In the genomic region with DNA sequence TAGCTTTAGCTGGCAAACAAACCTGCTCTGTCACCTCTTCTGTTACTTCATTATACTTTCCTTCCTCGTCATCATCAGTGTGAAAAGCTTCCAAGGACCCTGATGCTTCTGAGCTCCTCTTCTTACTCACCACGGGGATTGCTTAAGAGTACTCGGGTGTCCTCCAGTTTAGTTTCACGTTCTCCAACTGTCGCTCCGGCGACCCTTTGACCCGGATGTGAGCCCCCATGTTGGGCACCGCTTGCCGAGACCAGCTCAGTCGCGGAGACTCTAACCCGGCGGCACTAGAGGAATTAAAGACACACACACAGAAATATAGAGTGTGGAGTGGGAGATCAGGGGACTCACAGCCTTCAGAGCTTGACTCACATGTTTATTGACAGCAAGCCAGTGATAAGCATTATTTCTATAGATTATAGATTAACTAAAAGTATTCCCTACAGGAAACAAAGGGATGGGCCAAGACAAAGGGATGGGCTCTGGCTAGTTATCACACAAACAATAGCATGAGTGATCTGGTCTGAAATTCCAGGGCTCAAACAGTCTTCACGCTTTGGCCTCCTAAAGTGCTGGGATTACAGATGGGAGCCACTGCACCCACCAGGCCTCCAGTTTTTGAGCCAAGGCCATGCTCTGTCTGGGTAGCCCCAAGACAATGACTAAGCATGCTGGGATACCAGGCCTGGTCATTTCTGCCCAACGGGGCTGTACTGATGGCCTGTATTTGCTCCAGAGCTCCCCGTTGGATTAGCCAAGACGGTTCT, we compare ENCODE assay signal across 17 cellular contexts. TPM values are rescaled to one million over a fixed set of nuclear protein-coding genes. Genes with fewer than 3 reads are reported as not detected.
A peak's percentile ranks its signal among the peaks of the same experiment; 100 is the strongest.
DNase-seq lines count a peak whose midpoint lies in the region; ATAC-seq and TF ChIP-seq lines count a peak whose summit lies in the region.
"Had no signal": no experiment of that assay in that cellular context is flagged by ENCODE, and none has a peak within 500 bp of the region (broad histone marks: within the 10 kb centered on the region; RNA-seq: fewer than 3 reads in every experiment).

No MANE protein-coding gene starts in this region.

- no peak for TF ChIP-seq CTCF in epithelial cell of esophagus (IDR thresholded peaks at IDR 0.05; ENCODE audit: insufficient read depth, low read depth, low read length, missing control alignments)
- TF ChIP-seq CTCF in progenitor cell of endocrine pancreas (IDR thresholded peaks at IDR 0.05; ENCODE audit: unreplicated experiment): no peak
- TF ChIP-seq CTCF in lower lobe of right lung (IDR thresholded peaks at IDR 0.05): no peak

- H3K4me1 Mint-ChIP-seq in activated T-cell treated with anti-CD3 and anti-CD28 coated beads, Interleukin-2, amount 50 U/mL, for 72 hours (ENCODE audit: low read depth): peaks cover 19% of the 10 kb centered on the region
- peaks cover 2% of the 10 kb centered on the region for H3K4me1 Mint-ChIP-seq in progenitor cell of endocrine pancreas (ENCODE audit: low read depth)
- peaks cover 21% of the 10 kb centered on the region for H3K4me1 Mint-ChIP-seq in activated T-helper 2 cell treated with anti-CD3 and anti-CD28 coated beads, Interferon-gamma antibody, Interleukin-2, Interleukin-4, amounts not matched to agents 10 μg/mL and 5 μg/mL and 100 μg/mL, durations not matched to agents 14 hours and 24 hours and 36 hours (ENCODE audit: low read depth)

- CTCF ChIA-PET in HEK293T (lab: Yijun Ruan, JAX): interaction anchor here (1.3 kb wide), 1 partner anchor 96 kb away, joined by 4 read pairs; no protein-coding TSS in a partner anchor

- no peak for ATAC-seq in activated T-cell treated with anti-CD3 and anti-CD28 coated beads, Interleukin-2, amount 50 U/mL, for 72 hours (replicated peaks in 1 of 2)
- no peak for ATAC-seq in lower lobe of right lung

- no peaks in the 10 kb centered on the region for H3K36me3 Mint-ChIP-seq in activated T-cell treated with anti-CD3 and anti-CD28 coated beads, Interleukin-2, amount 50 U/mL, for 72 hours (ENCODE audit: insufficient read depth in 2 of 2)
- H3K36me3 Mint-ChIP-seq in progenitor cell of endocrine pancreas (ENCODE audit: insufficient read depth): peaks cover 3% of the 10 kb centered on the region
- no peaks in the 10 kb centered on the region for H3K36me3 Mint-ChIP-seq in activated T-helper 2 cell treated with anti-CD3 and anti-CD28 coated beads, Interferon-gamma antibody, Interleukin-2, Interleukin-4, amounts not matched to agents 10 μg/mL and 5 μg/mL and 100 μg/mL, durations not matched to agents 14 hours and 24 hours and 36 hours (ENCODE audit: low read depth)

- peak overlapping the region; percentile 15 for H3K27ac Mint-ChIP-seq in activated T-cell treated with anti-CD3 and anti-CD28 coated beads, Interleukin-2, amount 50 U/mL, for 72 hours
- peak overlapping the region; percentile 43 for H3K27ac Mint-ChIP-seq in progenitor cell of endocrine pancreas
- H3K27ac Mint-ChIP-seq in activated T-helper 2 cell treated with anti-CD3 and anti-CD28 coated beads, Interferon-gamma antibody, Interleukin-2, Interleukin-4, amounts not matched to agents 10 μg/mL and 5 μg/mL and 100 μg/mL, durations not matched to agents 14 hours and 24 hours and 36 hours: no peak overlapping the region

- H3K27me3 ChIP-seq in lower lobe of right lung (ENCODE audit: low read depth): no peaks in the 10 kb centered on the region

- POLR2A ChIA-PET in HEK293T (lab: Yijun Ruan, JAX): interaction anchor here (1.8 kb wide), 1 partner anchor 30 kb away, joined by 5 read pairs; the partner anchor contains the start of gene ENO1

- no peaks in the 10 kb centered on the region for H3K9me3 ChIP-seq in lower lobe of right lung

- H3K4me1 ChIP-seq in lower lobe of right lung: peaks cover 12% of the 10 kb centered on the region

- H3K4me3 ChIP-seq in epithelial cell of esophagus (ENCODE audit: low read length): no peak overlapping the region
- no peak overlapping the region for H3K4me3 ChIP-seq in lower lobe of right lung

- H3K9me3 Mint-ChIP-seq in activated T-cell treated with anti-CD3 and anti-CD28 coated beads, Interleukin-2, amount 50 U/mL, for 72 hours: no peaks in the 10 kb centered on the region
- peaks cover 8% of the 10 kb centered on the region for H3K9me3 Mint-ChIP-seq in progenitor cell of endocrine pancreas (ENCODE audit: low read depth)
- no peaks in the 10 kb centered on the region for H3K9me3 Mint-ChIP-seq in activated T-helper 2 cell treated with anti-CD3 and anti-CD28 coated beads, Interferon-gamma antibody, Interleukin-2, Interleukin-4, amounts not matched to agents 10 μg/mL and 5 μg/mL and 100 μg/mL, durations not matched to agents 14 hours and 24 hours and 36 hours

- DNase-seq in activated T-cell treated with anti-CD3 and anti-CD28 coated beads, Interleukin-2, amount 50 U/mL, for 72 hours: no peak
- DNase-seq in activated T-cell treated with anti-CD3 and anti-CD28 coated beads, Interleukin-2, amount 50 U/mL, for 48 hours: no peak
- DNase-seq in SKM-1 (lab: John Stamatoyannopoulos, UW; ENCODE audit: unreplicated experiment) (peak; percentile 49), epithelial cell of esophagus (ENCODE audit: low read depth) (peak; percentile 50), progenitor cell of endocrine pancreas (ENCODE audit: low spot score, unreplicated experiment) (no peak), lower lobe of right lung (no peak), HEK293T (ENCODE audit: extremely low spot score) (no peak)
- DNase-seq in activated T-helper 2 cell treated with anti-CD3 and anti-CD28 coated beads, Interferon-gamma antibody, Interleukin-2, Interleukin-4, amounts not matched to agents 10 μg/mL and 5 μg/mL and 100 μg/mL, durations not matched to agents 14 hours and 24 hours and 36 hours (ENCODE audit: low spot score): no peak
- DNase-seq: activated CD4-positive, alpha-beta T cell treated with anti-CD3 and anti-CD28 coated beads for 1 hour; activated T-cell treated with anti-CD3 and anti-CD28 coated beads for 4 hours; cerebellar nuclear complex; NCI-H2029; NCI-H526; trophoblast cell had no signal

- H3K27ac ChIP-seq in lower lobe of right lung: no peak overlapping the region

- no peak overlapping the region for H3K4me3 Mint-ChIP-seq in activated T-cell treated with anti-CD3 and anti-CD28 coated beads, Interleukin-2, amount 50 U/mL, for 72 hours
- H3K4me3 Mint-ChIP-seq in progenitor cell of endocrine pancreas (ENCODE audit: low read depth): no peak overlapping the region
- H3K4me3 Mint-ChIP-seq in activated T-helper 2 cell treated with anti-CD3 and anti-CD28 coated beads, Interferon-gamma antibody, Interleukin-2, Interleukin-4, amounts not matched to agents 10 μg/mL and 5 μg/mL and 100 μg/mL, durations not matched to agents 14 hours and 24 hours and 36 hours (ENCODE audit: low read depth): no peak overlapping the region

- H3K36me3 ChIP-seq in lower lobe of right lung: no peaks in the 10 kb centered on the region

- intact Hi-C loops in lower lobe of right lung (cut with DNase I): no loop called here
- intact Hi-C loops in activated T-helper 2 cell treated with anti-CD3 and anti-CD28 coated beads, Interferon-gamma antibody, Interleukin-2, Interleukin-4, amounts not matched to agents 10 μg/mL and 5 μg/mL and 100 μg/mL, durations not matched to agents 14 hours and 24 hours and 36 hours (cut with micrococcal nuclease): no loop called here

- H3K27me3 Mint-ChIP-seq in activated T-cell treated with anti-CD3 and anti-CD28 coated beads, Interleukin-2, amount 50 U/mL, for 72 hours (ENCODE audit: low read depth): no peaks in the 10 kb centered on the region
- H3K27me3 Mint-ChIP-seq in progenitor cell of endocrine pancreas: no peaks in the 10 kb centered on the region
- H3K27me3 Mint-ChIP-seq in activated T-helper 2 cell treated with anti-CD3 and anti-CD28 coated beads, Interferon-gamma antibody, Interleukin-2, Interleukin-4, amounts not matched to agents 10 μg/mL and 5 μg/mL and 100 μg/mL, durations not matched to agents 14 hours and 24 hours and 36 hours (ENCODE audit: low read depth): no peaks in the 10 kb centered on the region

TF ChIP-seq in HEK293T, 16 proteins besides CTCF, POLR2A, EP300 and RAD21:
- TF ChIP-seq ARNT (IDR thresholded peaks at IDR 0.05) (no peak), TARDBP (IDR thresholded peaks at IDR 0.05) (no peak), BHLHE40 (IDR thresholded peaks at IDR 0.05; ENCODE audit: borderline replicate concordance) (no peak), NFRKB (IDR thresholded peaks at IDR 0.05) (no peak), L3MBTL2 (conservative IDR thresholded peaks at IDR 0.05) (no peak), FOXK2 (IDR thresholded peaks at IDR 0.05) (no peak), ELF4 (IDR thresholded peaks at IDR 0.05) (no peak), HDGF (IDR thresholded peaks at IDR 0.05; ENCODE audit: borderline replicate concordance) (no peak)
- TF ChIP-seq, protein P1, sequence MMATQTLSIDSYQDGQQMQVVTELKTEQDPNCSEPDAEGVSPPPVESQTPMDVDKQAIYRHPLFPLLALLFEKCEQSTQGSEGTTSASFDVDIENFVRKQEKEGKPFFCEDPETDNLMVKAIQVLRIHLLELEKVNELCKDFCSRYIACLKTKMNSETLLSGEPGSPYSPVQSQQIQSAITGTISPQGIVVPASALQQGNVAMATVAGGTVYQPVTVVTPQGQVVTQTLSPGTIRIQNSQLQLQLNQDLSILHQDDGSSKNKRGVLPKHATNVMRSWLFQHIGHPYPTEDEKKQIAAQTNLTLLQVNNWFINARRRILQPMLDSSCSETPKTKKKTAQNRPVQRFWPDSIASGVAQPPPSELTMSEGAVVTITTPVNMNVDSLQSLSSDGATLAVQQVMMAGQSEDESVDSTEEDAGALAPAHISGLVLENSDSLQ (IDR thresholded peaks at IDR 0.05): no peak

RNA-seq across cellular contexts. Expression of gene ENO1, which starts 30.1 kb away (rescaled TPM):
- total RNA-seq in activated T-cell treated with anti-CD3 and anti-CD28 coated beads, Interleukin-2, amount 50 U/mL, for 72 hours: 1,000 to 10,000 TPM; 1,803 to 1,841 TPM
- total RNA-seq in progenitor cell of endocrine pancreas (444 and 493 TPM in 2 replicates), lower lobe of right lung (580 TPM)
- total RNA-seq in activated T-helper 2 cell treated with anti-CD3 and anti-CD28 coated beads, Interferon-gamma antibody, Interleukin-2, Interleukin-4, amounts not matched to agents 10 μg/mL and 5 μg/mL and 100 μg/mL, durations not matched to agents 14 hours and 24 hours and 36 hours: 3,630 and 3,637 TPM in 2 replicates

RNA-seq across cellular contexts. Expression of gene CA6, which starts 37.1 kb away (rescaled TPM):
- 1 to 10 TPM; 1.6 to 2.5 TPM for total RNA-seq in activated T-cell treated with anti-CD3 and anti-CD28 coated beads, Interleukin-2, amount 50 U/mL, for 72 hours
- total RNA-seq in progenitor cell of endocrine pancreas (not detected in 2 replicates), lower lobe of right lung (not detected)
- total RNA-seq in activated T-helper 2 cell treated with anti-CD3 and anti-CD28 coated beads, Interferon-gamma antibody, Interleukin-2, Interleukin-4, amounts not matched to agents 10 μg/mL and 5 μg/mL and 100 μg/mL, durations not matched to agents 14 hours and 24 hours and 36 hours: 0.37 and 0.41 TPM in 2 replicates
- total RNA-seq: endothelial cell of umbilical vein, mesenteric fat pad, omental fat pad had no signal

Comparison
In these comparisons a context has a peak if more than half of its experiments do, and no peak if none do; other contexts are left out.
1. DNase-seq: peak in SKM-1 (single experiment) and epithelial cell of esophagus (single experiment); none in activated T-cell treated with anti-CD3 and anti-CD28 coated beads, Interleukin-2, amount 50 U/mL, for 72 hours (0 of 2), activated T-cell treated with anti-CD3 and anti-CD28 coated beads, Interleukin-2, amount 50 U/mL, for 48 hours (0 of 2), progenitor cell of endocrine pancreas (single experiment), lower lobe of right lung (single experiment), activated T-helper 2 cell treated with anti-CD3 and anti-CD28 coated beads, Interferon-gamma antibody, Interleukin-2, Interleukin-4, amounts not matched to agents 10 μg/mL and 5 μg/mL and 100 μg/mL, durations not matched to agents 14 hours and 24 hours and 36 hours (single experiment) and HEK293T (single experiment).